25 cellular contexts compared by ENCODE assay signal in genomic region chr10:110372656-110373055, GRCh38.
DNase-seq lines count a peak whose midpoint lies in the region; ATAC-seq, FAIRE-seq and TF ChIP-seq lines count a peak whose summit lies in the region.
"Had no signal": no experiment of that assay in that cellular context is flagged by ENCODE, and none has a peak within 500 bp of the region (broad histone marks: within the 10 kb centered on the region; RNA-seq: fewer than 3 reads in every experiment).

No MANE protein-coding gene starts in this region.

- H3K27me3 ChIP-seq in K562 (ENCODE audit: control insufficient read depth in 2 of 2, insufficient read depth in 2 of 2, low read length in 2 of 2) = no peaks in the 10 kb centered on the region; a peak in 1 of 5 replicates
- no peaks in the 10 kb centered on the region for H3K27me3 ChIP-seq in adrenal gland
- H3K27me3 ChIP-seq: cardiac muscle cell, esophagus squamous epithelium, SJSA1, stomach, upper lobe of left lung had no signal

- H3K27ac ChIP-seq in K562 (ENCODE audit: extremely low read depth, low read depth, low read length) (no peak overlapping the region), adrenal gland (no peak overlapping the region)
- H3K27ac ChIP-seq: cardiac muscle cell, esophagus squamous epithelium, GM23248, SJSA1, stomach, upper lobe of left lung had no signal

- intact Hi-C loops in K562 (cut with micrococcal nuclease) (no loop called here), adrenal gland (cut with DNase I) (no loop called here)

- peak; percentile 20; the same call in 1 of the 2 replicates for TF ChIP-seq EP300 in Ishikawa (IDR thresholded peaks at IDR 0.05; ENCODE audit: borderline replicate concordance)
- TF ChIP-seq EP300 in K562 (IDR thresholded peaks at IDR 0.05; ENCODE audit: low read length) = no peak

- H3K4me1 ChIP-seq in K562 (replicated peaks in 1 of 2; ENCODE audit: control insufficient read depth in 2 of 2, insufficient read depth in 2 of 2, low read length in 2 of 2) (peaks cover 7 to 33% of the 10 kb centered on the region in 2 experiments), adrenal gland (replicated peaks in 1 of 2) (peaks cover 9 to 11% of the 10 kb centered on the region in 2 donors)
- H3K4me1 ChIP-seq: stomach had no signal

- CTCF ChIA-PET in K562 (lab: Yijun Ruan, JAX; ENCODE audit: low intra/inter-chr PET ratio) = no interaction called here

- no peaks in the 10 kb centered on the region; the same call in 1 of the 2 replicates for H4K20me1 ChIP-seq in K562 (replicated peaks; ENCODE audit: control insufficient read depth, insufficient read depth, low read length)

- H3K9me1 ChIP-seq in K562 (ENCODE audit: control insufficient read depth, insufficient read depth, low read length) = no peaks in the 10 kb centered on the region

- TF ChIP-seq CTCF in K562 (IDR thresholded peaks at IDR 0.05 in 2 of 3, conservative IDR thresholded peaks at IDR 0.05 in 1 of 3; ENCODE audit: insufficient read depth in 2 of 3, low read depth in 1 of 3, low read length in 3 of 3) = no peak
- no peak for TF ChIP-seq CTCF in adrenal gland (IDR thresholded peaks at IDR 0.05)

- no CpG with 5 or more reads among the region's 1 CpG for WGBS in K562 (ENCODE audit: insufficient coverage, low coverage, missing lambda C conversion rate)
- WGBS in adrenal gland, 4 donors = 46 to 64% (median 55%) methylated on average over 1 of the region's 1 CpG

- no peak for FAIRE-seq in K562 (lab: Jason Lieb, UNC)
- FAIRE-seq: GM18507 had no signal

- DNase-seq in activated T-cell treated with anti-CD3 and anti-CD28 coated beads, Interleukin-2, amount 50 U/mL, for 4 hours = no peak
- DNase-seq in activated T-cell treated with anti-CD3 and anti-CD28 coated beads for 4 hours (no peak), K562 (ENCODE audit: extremely low read depth in 1 of 4, low spot score in 3 of 4) (no peak), renal cortical epithelial cell (ENCODE audit: low read depth) (peak; percentile 61), adrenal gland (no peak), Ammon's horn (ENCODE audit: low spot score) (no peak)
- DNase-seq: activated B cell treated with CpG ODN at 0.5 μM for 24 hours; CD4-positive, alpha-beta T cell; DMS79 treated with DMSO at 0.1 percent for 48 hours; esophagus squamous epithelium; glutamatergic neuron; GM23248; NCI-H1048; NCI-H2081 treated with DMSO at 0.1 percent for 48 hours; NCI-H510A treated with DMSO at 0.1 percent for 48 hours; right cardiac atrium; stomach; upper lobe of left lung had no signal

- H3K9ac ChIP-seq in K562 (ENCODE audit: insufficient read depth in 1 of 2, low read depth in 2 of 2, low read length in 2 of 2) = no peak overlapping the region
- H3K9ac ChIP-seq: GM23248 had no signal

- no peaks in the 10 kb centered on the region for H3K36me3 Mint-ChIP-seq in activated T-cell treated with anti-CD3 and anti-CD28 coated beads, Interleukin-2, amount 50 U/mL, for 4 hours (ENCODE audit: insufficient read depth)
- H3K36me3 Mint-ChIP-seq: IgD-negative memory B cell had no signal

- H3K4me3 ChIP-seq in K562 (no peak overlapping the region), adrenal gland (no peak overlapping the region)
- H3K4me3 ChIP-seq: cardiac muscle cell, esophagus squamous epithelium, GM23248, SJSA1, stomach, upper lobe of left lung had no signal

- H3K4me1 Mint-ChIP-seq in activated T-cell treated with anti-CD3 and anti-CD28 coated beads, Interleukin-2, amount 50 U/mL, for 4 hours (ENCODE audit: low read depth) = peaks cover 21% of the 10 kb centered on the region

- H3K9me3 Mint-ChIP-seq in activated T-cell treated with anti-CD3 and anti-CD28 coated beads, Interleukin-2, amount 50 U/mL, for 4 hours = no peaks in the 10 kb centered on the region
- H3K9me3 Mint-ChIP-seq: activated B cell treated with CpG ODN at 0.5 μM for 24 hours; CD4-positive, alpha-beta T cell; IgD-negative memory B cell; T-helper 2 cell treated with Interferon-gamma antibody and Interleukin-4, amounts not matched to agents 5 μg/mL and 100 μg/mL, for 36 hours had no signal

- BruUV-seq in K562 (replicated peaks; lab: Mats Ljungman, UMichigan) = no TSS peak

- peak; percentile 76 to 79 for ATAC-seq in activated T-cell treated with anti-CD3 and anti-CD28 coated beads, Interleukin-2, amount 50 U/mL, for 4 hours
- ATAC-seq in K562 = no peak
- ATAC-seq in GM19467 (IDR thresholded peaks at IDR 0.05; ENCODE audit: unreplicated experiment) = no peak
- ATAC-seq: right cardiac atrium had no signal

- no peak overlapping the region for H2AFZ ChIP-seq in K562 (ENCODE audit: low read depth, low read length)
- H2AFZ ChIP-seq: GM23248 had no signal

- no peak overlapping the region for H3K4me3 Mint-ChIP-seq in activated T-cell treated with anti-CD3 and anti-CD28 coated beads, Interleukin-2, amount 50 U/mL, for 4 hours
- H3K4me3 Mint-ChIP-seq: activated B cell treated with CpG ODN at 0.5 μM for 24 hours; CD4-positive, alpha-beta T cell; IgD-negative memory B cell; T-helper 2 cell treated with Interferon-gamma antibody and Interleukin-4, amounts not matched to agents 5 μg/mL and 100 μg/mL, for 36 hours had no signal

- in situ Hi-C loops in K562 (cut with MboI) = no loop called here

- POLR2A ChIA-PET in K562 (lab: Yijun Ruan, JAX) = interaction anchor here (0.8 to 1.5 kb wide), 2 partner anchors 10 to 11 kb away, joined by 5 to 6 read pairs; no protein-coding TSS in a partner anchor

- no peak for TF ChIP-seq RAD21 in Ishikawa (IDR thresholded peaks at IDR 0.05; ENCODE audit: low read depth)
- TF ChIP-seq RAD21 in K562 (CRISPR knock-in tag; conservative IDR thresholded peaks at IDR 0.05 in 1 of 2, IDR thresholded peaks at IDR 0.05 in 1 of 2) = no peak

- TF ChIP-seq POLR2A in K562 (conservative IDR thresholded peaks at IDR 0.05) = no peak
- TF ChIP-seq POLR2A in adrenal gland (IDR thresholded peaks at IDR 0.05) = no peak

- no peaks in the 10 kb centered on the region for H3K27me3 Mint-ChIP-seq in activated T-cell treated with anti-CD3 and anti-CD28 coated beads, Interleukin-2, amount 50 U/mL, for 4 hours (ENCODE audit: low read depth)
- H3K27me3 Mint-ChIP-seq: activated B cell treated with CpG ODN at 0.5 μM for 24 hours; CD4-positive, alpha-beta T cell had no signal

- H3K79me2 ChIP-seq in K562 (ENCODE audit: control insufficient read depth, insufficient read depth, low read length) = no peaks in the 10 kb centered on the region

- H3K4me2 ChIP-seq in K562 (ENCODE audit: insufficient read depth, low read length) = no peak overlapping the region

- H3K36me3 ChIP-seq in K562 (ENCODE audit: control insufficient read depth, insufficient read depth, low read length) (no peaks in the 10 kb centered on the region), adrenal gland (replicated peaks in 1 of 2) (no peaks in the 10 kb centered on the region)
- H3K36me3 ChIP-seq: cardiac muscle cell, esophagus squamous epithelium, SJSA1, stomach, upper lobe of left lung had no signal

- H3K9me3 ChIP-seq in K562 (replicated peaks; ENCODE audit: control insufficient read depth, insufficient read depth, low read depth, low read length) (no peaks in the 10 kb centered on the region), adrenal gland (replicated peaks in 1 of 3) (no peaks in the 10 kb centered on the region)
- H3K9me3 ChIP-seq: esophagus squamous epithelium, SJSA1, stomach, upper lobe of left lung had no signal

TF ChIP-seq in Ishikawa, 13 proteins besides CTCF, POLR2A, EP300 and RAD21 (continues in another document):
- TF ChIP-seq USF1 (IDR thresholded peaks at IDR 0.05) (no peak), NFIC (IDR thresholded peaks at IDR 0.05) (peak; percentile 31; the same call in 1 of the 2 replicates), TAF1 (IDR thresholded peaks at IDR 0.05; ENCODE audit: low read depth) (no peak), ZBTB7A (IDR thresholded peaks at IDR 0.05; ENCODE audit: low read depth) (no peak)

TF ChIP-seq in K562, 482 proteins besides CTCF, POLR2A, EP300 and RAD21 (continues in another document):
- TF ChIP-seq PTTG1 (tag; IDR thresholded peaks at IDR 0.05; ENCODE audit: low read depth) (no peak), CHCHD3 (CRISPR knock-in tag; IDR thresholded peaks at IDR 0.05) (no peak), RFX1 (IDR thresholded peaks at IDR 0.05) (peak; percentile 24; the same call in 1 of the 2 replicates), MEIS2 (IDR thresholded peaks at IDR 0.05; ENCODE audit: partially characterized antibody) (peak; percentile 66), ARID3A (IDR thresholded peaks at IDR 0.05; ENCODE audit: borderline replicate concordance, low read depth, low read length) (no peak), ZNF197 (CRISPR knock-in tag; IDR thresholded peaks at IDR 0.05; ENCODE audit: low read depth) (no peak), ATF3 (IDR thresholded peaks at IDR 0.05) (peak; percentile 56), ATF3 (CRISPR knock-in tag; conservative IDR thresholded peaks at IDR 0.05) (no peak), PKNOX1 (IDR thresholded peaks at IDR 0.05) (peak; percentile 47; the same call in 1 of the 2 replicates)

Comparison
In these comparisons a context has a peak if more than half of its experiments do, and no peak if none do; other contexts are left out.
1. ATAC-seq: peak in activated T-cell treated with anti-CD3 and anti-CD28 coated beads, Interleukin-2, amount 50 U/mL, for 4 hours (2 of 2); none in K562 (single experiment) and GM19467 (single experiment).